ENCODE assay signal across 23 cellular contexts in the genomic region with DNA sequence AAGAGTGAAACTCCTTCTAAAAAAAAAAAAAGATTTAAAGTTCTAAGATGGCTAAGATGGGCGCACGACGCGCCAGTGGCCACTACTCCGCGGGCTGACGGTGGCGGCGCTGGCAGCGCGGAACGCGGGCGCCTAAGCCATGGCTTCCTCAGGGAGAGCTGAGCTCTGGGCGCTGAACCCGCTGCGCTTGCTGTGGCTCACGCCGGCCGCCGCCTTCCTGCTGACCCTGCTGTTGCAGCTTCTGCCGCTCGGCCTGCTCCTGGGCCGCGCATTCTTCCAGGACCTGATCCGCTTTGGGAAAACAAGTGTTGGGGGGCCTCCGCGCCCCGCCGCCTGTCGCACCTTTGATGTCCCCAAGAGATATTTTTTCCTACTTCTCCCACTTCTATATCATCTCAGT. TPM values are rescaled to one million over a fixed set of nuclear protein-coding genes. Genes with fewer than 3 reads are reported as not detected.
DNase-seq lines count a peak whose midpoint lies in the region; ATAC-seq, FAIRE-seq and TF ChIP-seq lines count a peak whose summit lies in the region.
"Had no signal": no experiment of that assay in that cellular context is flagged by ENCODE, and none has a peak within 500 bp of the region (broad histone marks: within the 10 kb centered on the region; RNA-seq: fewer than 3 reads in every experiment).

No MANE protein-coding gene starts in this region.

- no peak overlapping the region for H3K4me2 ChIP-seq in PC-3 (ENCODE audit: low read length)
- no peak overlapping the region for H3K4me2 ChIP-seq in K562 (ENCODE audit: insufficient read depth, low read length)

- H3K9me3 ChIP-seq in PC-3 (ENCODE audit: low read length): no peaks in the 10 kb centered on the region
- no peaks in the 10 kb centered on the region for H3K9me3 ChIP-seq in K562 (replicated peaks; ENCODE audit: control insufficient read depth, insufficient read depth, low read depth, low read length)
- H3K9me3 ChIP-seq in testis: no peaks in the 10 kb centered on the region
- H3K9me3 ChIP-seq: HAP-1 had no signal

- BruUV-seq in PC-3 (replicated peaks; lab: Mats Ljungman, UMichigan): no TSS peak
- BruUV-seq in K562 (replicated peaks; lab: Mats Ljungman, UMichigan): no TSS peak

- H4K20me1 ChIP-seq in PC-3 (ENCODE audit: low read length): no peaks in the 10 kb centered on the region
- H4K20me1 ChIP-seq in K562 (replicated peaks; ENCODE audit: control insufficient read depth, insufficient read depth, low read length): no peaks in the 10 kb centered on the region

- POLR2A ChIA-PET in PC-3 (lab: Charles Lee; ENCODE audit: unreplicated experiment) (no interaction called here), K562 (lab: Yijun Ruan, JAX) (no interaction called here)

- H3K4me3 ChIP-seq in PC-3 (ENCODE audit: low read length) (no peak overlapping the region), K562 (no peak overlapping the region), testis (peak overlapping the region; percentile 29 to 47)
- H3K4me3 ChIP-seq: GM23248, HAP-1 had no signal

- no peak overlapping the region for H2AFZ ChIP-seq in PC-3 (ENCODE audit: low read length)
- H2AFZ ChIP-seq in K562 (ENCODE audit: low read depth, low read length): no peak overlapping the region
- H2AFZ ChIP-seq: GM23248 had no signal

- DNase-seq in PC-3: no peak
- DNase-seq in K562 (ENCODE audit: extremely low read depth in 1 of 4, low spot score in 3 of 4): no peak
- no peak for DNase-seq in testis
- DNase-seq in UCSD-AML1 (lab: John Stamatoyannopoulos, UW; ENCODE audit: unreplicated experiment): no peak
- no peak for DNase-seq in T-helper 1 cell
- no peak for DNase-seq in DMS114 treated with DMSO at 0.1 percent for 48 hours (lab: John Stamatoyannopoulos, UW; ENCODE audit: unreplicated experiment)
- DNase-seq: C1 segment of cervical spinal cord; Calu3; CD4-positive, alpha-beta memory T cell; COR-L47; DMS153; DND-41; GM23248; HFFc6 had no signal

- 98% methylated on average over 12 of the region's 31 CpGs for WGBS in K562 (ENCODE audit: insufficient coverage, low coverage, missing lambda C conversion rate)
- 65 to 80% methylated on average over 30 to 31 of the region's 31 CpGs for WGBS in testis, 2 donors

- no peaks in the 10 kb centered on the region for H3K36me3 ChIP-seq in PC-3 (ENCODE audit: low read depth, low read length)
- H3K36me3 ChIP-seq in K562 (ENCODE audit: control insufficient read depth, insufficient read depth, low read length): no peaks in the 10 kb centered on the region
- no peaks in the 10 kb centered on the region for H3K36me3 ChIP-seq in testis (ENCODE audit: low read depth, missing control alignments)
- H3K36me3 ChIP-seq: HAP-1 had no signal

- H3K4me1 ChIP-seq in PC-3 (ENCODE audit: insufficient read depth, low read length) (peaks cover 43% of the 10 kb centered on the region), K562 (replicated peaks in 1 of 2; ENCODE audit: control insufficient read depth in 2 of 2, insufficient read depth in 2 of 2, low read length in 2 of 2) (peaks cover 0 to 4% of the 10 kb centered on the region in 2 experiments; a peak in 1 of 5 replicates), testis (no peaks in the 10 kb centered on the region)

- TF ChIP-seq POLR2A in K562 (conservative IDR thresholded peaks at IDR 0.05) (no peak), testis (IDR thresholded peaks at IDR 0.05) (no peak)

- no peaks in the 10 kb centered on the region for H3K9me2 ChIP-seq in PC-3 (replicated peaks; ENCODE audit: low read length)

- in situ Hi-C loops in K562 (cut with MboI): no loop called here

- H3K27ac ChIP-seq in 22Rv1 (no peak overlapping the region), PC-3 (ENCODE audit: low read length) (peak overlapping the region; percentile 87), K562 (ENCODE audit: extremely low read depth, low read depth, low read length) (no peak overlapping the region), testis (no peak overlapping the region)
- H3K27ac ChIP-seq: GM23248 had no signal

- ATAC-seq in PC-3: no peak
- no peak for ATAC-seq in K562

- H3K27me3 ChIP-seq in PC-3 (ENCODE audit: low read length): no peaks in the 10 kb centered on the region
- H3K27me3 ChIP-seq in K562 (ENCODE audit: control insufficient read depth in 2 of 2, insufficient read depth in 2 of 2, low read length in 2 of 2): no peaks in the 10 kb centered on the region
- no peaks in the 10 kb centered on the region for H3K27me3 ChIP-seq in testis

- no peaks in the 10 kb centered on the region for H3K9me1 ChIP-seq in K562 (ENCODE audit: control insufficient read depth, insufficient read depth, low read length)

- no peak for TF ChIP-seq EP300 in K562 (IDR thresholded peaks at IDR 0.05; ENCODE audit: low read length)

- H3K9ac ChIP-seq in PC-3 (ENCODE audit: low read length) (peak overlapping the region; percentile 17; the same call in 1 of the 2 replicates), K562 (ENCODE audit: insufficient read depth in 1 of 2, low read depth in 2 of 2, low read length in 2 of 2) (no peak overlapping the region)
- H3K9ac ChIP-seq: GM23248 had no signal

- intact Hi-C loops in PC-3 (cut with micrococcal nuclease): no loop called here
- intact Hi-C loops in K562 (cut with micrococcal nuclease): no loop called here
- intact Hi-C loops in testis (cut with DNase I; ENCODE audit: low total_unique reads): no loop called here

- TF ChIP-seq RAD21 in K562 (CRISPR knock-in tag; conservative IDR thresholded peaks at IDR 0.05 in 1 of 2, IDR thresholded peaks at IDR 0.05 in 1 of 2): no peak

- CTCF ChIA-PET in PC-3 (lab: Charles Lee): no interaction called here
- CTCF ChIA-PET in K562 (lab: Yijun Ruan, JAX; ENCODE audit: low intra/inter-chr PET ratio): no interaction called here

- no peak for FAIRE-seq in K562 (lab: Jason Lieb, UNC)
- FAIRE-seq: G401.6, GM12892, GM19239, H54 had no signal

- no peaks in the 10 kb centered on the region for H3F3A ChIP-seq in PC-3 (ENCODE audit: low read length, unreplicated experiment)

- no peaks in the 10 kb centered on the region for H3K79me2 ChIP-seq in PC-3 (ENCODE audit: low read length)
- H3K79me2 ChIP-seq in K562 (ENCODE audit: control insufficient read depth, insufficient read depth, low read length): no peaks in the 10 kb centered on the region

- TF ChIP-seq CTCF in 22Rv1 (IDR thresholded peaks at IDR 0.05): peak; percentile 26; the same call in 1 of the 2 replicates
- no peak for TF ChIP-seq CTCF in PC-3 (conservative IDR thresholded peaks at IDR 0.05; ENCODE audit: low read depth, low read length)
- no peak for TF ChIP-seq CTCF in K562 (IDR thresholded peaks at IDR 0.05 in 2 of 3, conservative IDR thresholded peaks at IDR 0.05 in 1 of 3; ENCODE audit: insufficient read depth in 2 of 3, low read depth in 1 of 3, low read length in 3 of 3)
- no peak for TF ChIP-seq CTCF in testis (IDR thresholded peaks at IDR 0.05)

RNA-seq across cellular contexts. Expression of gene OOSP3, which starts 19.5 kb away (rescaled TPM):
- not detected in 2 replicates for total RNA-seq in PC-3 (2014; rRNA removed)
- not detected in 2 replicates for total RNA-seq in K562 (2011; cell fraction: chromatin; rRNA removed; ENCODE audit: low replicate concordance)
- not detected in 2 replicates for total RNA-seq in K562 (2011; cell fraction: nucleolus; rRNA removed)
- not detected in 2 replicates for total RNA-seq in K562 (2011; cell fraction: nucleoplasm; rRNA removed)
- not detected in 2 replicates for total RNA-seq in K562 (2014; rRNA removed)
- not detected in 2 replicates for total RNA-seq in K562 (2014; rRNA removed; fragmentation: Illumina TruSeq; extraction: Trizol)
- total RNA-seq in K562 (2015; rRNA removed; fragmentation: Illumina TruSeq; extraction: Trizol): not detected in 2 replicates
- total RNA-seq in K562 (2021): not detected in 2 replicates
- polyA plus RNA-seq in K562 (2011; rRNA removed): 0.09 and 0.15 TPM in 2 replicates
- 0.09 and 0.12 TPM in 2 replicates for polyA plus RNA-seq in K562 (2011; cell fraction: cytosol; rRNA removed)
- polyA plus RNA-seq in K562 (2011; cell fraction: nucleus; rRNA removed): not detected in 2 replicates
- polyA plus RNA-seq in K562 (2012): 0.28 TPM in 1 of 2 replicates, not detected in the other
- 0.21 TPM in 1 of 2 replicates, not detected in the other for polyA plus RNA-seq in K562 (2014; fragmentation: Illumina TruSeq; extraction: Trizol)
- polyA plus RNA-seq in K562 (2014; fragmentation: Nextera tagmentation; extraction: Ambion mirVana): under 1 TPM in 1 of 2 experiments, not detected in 1; 0.32 TPM
- 0.09 TPM in 1 of 2 replicates, not detected in the other for polyA plus RNA-seq in K562 (2014; rRNA removed)
- polyA minus RNA-seq in K562 (2011; rRNA and poly(A)+ RNA removed): not detected in 2 replicates
- not detected in 2 replicates for polyA minus RNA-seq in K562 (2011; cell fraction: cytosol; rRNA and poly(A)+ RNA removed)
- not detected in 2 replicates for polyA minus RNA-seq in K562 (2011; cell fraction: nucleus; rRNA and poly(A)+ RNA removed)
- not detected for total RNA-seq in testis
- polyA plus RNA-seq in testis (ENCODE audit: insufficient read depth, low read depth, low replicate concordance): 0.83 TPM
- total RNA-seq: A172; A673; Calu3; CD4-positive, alpha-beta memory T cell; GM23248; HFFc6 had no signal
- polyA plus RNA-seq: BJ; CD4-positive, alpha-beta memory T cell; GM23248 had no signal

RNA-seq across cellular contexts. Expression of gene TCN1, which starts 31.8 kb away (rescaled TPM):
- 7.4 and 14.8 TPM in 2 replicates for total RNA-seq in PC-3 (2014; rRNA removed)
- total RNA-seq in K562 (2011; cell fraction: chromatin; rRNA removed; ENCODE audit: low replicate concordance): 0.51 and 0.55 TPM in 2 replicates
- total RNA-seq in K562 (2011; cell fraction: nucleolus; rRNA removed): 0.66 and 0.67 TPM in 2 replicates
- total RNA-seq in K562 (2011; cell fraction: nucleoplasm; rRNA removed): 1.1 and 1.2 TPM in 2 replicates
- total RNA-seq in K562 (2014; rRNA removed): 3.8 TPM in 2 replicates
- 7.1 and 8.0 TPM in 2 replicates for total RNA-seq in K562 (2014; rRNA removed; fragmentation: Illumina TruSeq; extraction: Trizol)
- total RNA-seq in K562 (2015; rRNA removed; fragmentation: Illumina TruSeq; extraction: Trizol): 17.9 and 18.8 TPM in 2 replicates
- total RNA-seq in K562 (2021): 4.6 and 6.6 TPM in 2 replicates
- 0.63 and 1.4 TPM in 2 replicates for polyA plus RNA-seq in K562 (2011; rRNA removed)
- 0.57 and 1.6 TPM in 2 replicates for polyA plus RNA-seq in K562 (2011; cell fraction: cytosol; rRNA removed)
- 0.46 and 0.94 TPM in 2 replicates for polyA plus RNA-seq in K562 (2011; cell fraction: nucleus; rRNA removed)
- polyA plus RNA-seq in K562 (2012): 23.1 and 72.9 TPM in 2 replicates
- 9.5 and 10.4 TPM in 2 replicates for polyA plus RNA-seq in K562 (2014; fragmentation: Illumina TruSeq; extraction: Trizol)
- polyA plus RNA-seq in K562 (2014; fragmentation: Nextera tagmentation; extraction: Ambion mirVana): 10 to 100 TPM; 19.0 to 25.9 TPM
- 4.8 and 5.1 TPM in 2 replicates for polyA plus RNA-seq in K562 (2014; rRNA removed)
- 0.74 and 1.6 TPM in 2 replicates for polyA minus RNA-seq in K562 (2011; rRNA and poly(A)+ RNA removed)
- polyA minus RNA-seq in K562 (2011; cell fraction: cytosol; rRNA and poly(A)+ RNA removed): 4.6 TPM in 1 of 2 replicates, not detected in the other
- 0.33 TPM in 1 of 2 replicates, not detected in the other for polyA minus RNA-seq in K562 (2011; cell fraction: nucleus; rRNA and poly(A)+ RNA removed)
- total RNA-seq in testis: 1 to 10 TPM; 1.6 to 4.3 TPM
- 1.1 TPM for polyA plus RNA-seq in testis (ENCODE audit: insufficient read depth, low read depth, low replicate concordance)
- total RNA-seq: A172, A673, GM23248, HFFc6 had no signal
- polyA plus RNA-seq: BJ; CD4-positive, alpha-beta memory T cell; GM23248 had no signal

RNA-seq across cellular contexts. Expression of gene OOSP1, which starts 40.2 kb away (rescaled TPM):
- total RNA-seq in PC-3 (2014; rRNA removed): not detected in 2 replicates
- total RNA-seq in K562 (2011; cell fraction: chromatin; rRNA removed; ENCODE audit: low replicate concordance): not detected in 2 replicates
- total RNA-seq in K562 (2011; cell fraction: nucleolus; rRNA removed): not detected in 2 replicates
- total RNA-seq in K562 (2011; cell fraction: nucleoplasm; rRNA removed): not detected in 2 replicates
- 0.36 TPM in 1 of 2 replicates, not detected in the other for total RNA-seq in K562 (2014; rRNA removed)
- total RNA-seq in K562 (2014; rRNA removed; fragmentation: Illumina TruSeq; extraction: Trizol): 0.89 and 1.1 TPM in 2 replicates
- total RNA-seq in K562 (2015; rRNA removed; fragmentation: Illumina TruSeq; extraction: Trizol): 0.30 and 0.58 TPM in 2 replicates
- 0.31 and 0.62 TPM in 2 replicates for total RNA-seq in K562 (2021)
- polyA plus RNA-seq in K562 (2011; rRNA removed): 0.14 and 0.20 TPM in 2 replicates
- polyA plus RNA-seq in K562 (2011; cell fraction: cytosol; rRNA removed): 0.10 TPM in 1 of 2 replicates, not detected in the other
- polyA plus RNA-seq in K562 (2011; cell fraction: nucleus; rRNA removed): 0.31 TPM in 1 of 2 replicates, not detected in the other
- 1.3 and 2.6 TPM in 2 replicates for polyA plus RNA-seq in K562 (2012)
- polyA plus RNA-seq in K562 (2014; fragmentation: Illumina TruSeq; extraction: Trizol): 0.30 and 0.61 TPM in 2 replicates
- 1 to 10 TPM; 2.4 to 3.0 TPM for polyA plus RNA-seq in K562 (2014; fragmentation: Nextera tagmentation; extraction: Ambion mirVana)
- 0.56 and 2.3 TPM in 2 replicates for polyA plus RNA-seq in K562 (2014; rRNA removed)
- polyA minus RNA-seq in K562 (2011; rRNA and poly(A)+ RNA removed): 0.36 TPM in 1 of 2 replicates, not detected in the other
- polyA minus RNA-seq in K562 (2011; cell fraction: cytosol; rRNA and poly(A)+ RNA removed): not detected in 2 replicates
- not detected in 2 replicates for polyA minus RNA-seq in K562 (2011; cell fraction: nucleus; rRNA and poly(A)+ RNA removed)
- under 1 TPM in 1 of 2 donors, not detected in 1; 0.37 TPM for total RNA-seq in testis
- polyA plus RNA-seq in testis (ENCODE audit: insufficient read depth, low read depth, low replicate concordance): not detected
- total RNA-seq: A172; A673; Calu3; CD4-positive, alpha-beta memory T cell; GM23248; HFFc6 had no signal
- polyA plus RNA-seq: BJ; CD4-positive, alpha-beta memory T cell; GM23248 had no signal

RNA-seq across cellular contexts. Expression of gene CBLIF, which starts 52.7 kb away (rescaled TPM):
- not detected in 2 replicates for total RNA-seq in PC-3 (2014; rRNA removed)
- not detected in 2 replicates for total RNA-seq in K562 (2011; cell fraction: chromatin; rRNA removed; ENCODE audit: low replicate concordance)
- total RNA-seq in K562 (2011; cell fraction: nucleolus; rRNA removed): 0.33 TPM in 1 of 2 replicates, not detected in the other
- total RNA-seq in K562 (2011; cell fraction: nucleoplasm; rRNA removed): not detected in 2 replicates
- total RNA-seq in K562 (2014; rRNA removed): 0.23 and 0.37 TPM in 2 replicates
- 0.45 and 0.58 TPM in 2 replicates for total RNA-seq in K562 (2014; rRNA removed; fragmentation: Illumina TruSeq; extraction: Trizol)
- total RNA-seq in K562 (2015; rRNA removed; fragmentation: Illumina TruSeq; extraction: Trizol): 0.40 and 0.53 TPM in 2 replicates
- total RNA-seq in K562 (2021): 0.62 and 0.72 TPM in 2 replicates
- polyA plus RNA-seq in K562 (2011; rRNA removed): 0.07 and 0.11 TPM in 2 replicates
- 0.24 TPM in 1 of 2 replicates, not detected in the other for polyA plus RNA-seq in K562 (2011; cell fraction: cytosol; rRNA removed)
- polyA plus RNA-seq in K562 (2011; cell fraction: nucleus; rRNA removed): 0.40 TPM in 1 of 2 replicates, not detected in the other
- 0.14 and 0.20 TPM in 2 replicates for polyA plus RNA-seq in K562 (2012)
- polyA plus RNA-seq in K562 (2014; fragmentation: Illumina TruSeq; extraction: Trizol): 0.58 and 0.76 TPM in 2 replicates
- polyA plus RNA-seq in K562 (2014; fragmentation: Nextera tagmentation; extraction: Ambion mirVana): under 1 TPM; 0.39 to 0.83 TPM
- polyA plus RNA-seq in K562 (2014; rRNA removed): 0.49 and 0.54 TPM in 2 replicates
- 0.35 TPM in 1 of 2 replicates, not detected in the other for polyA minus RNA-seq in K562 (2011; rRNA and poly(A)+ RNA removed)
- not detected in 2 replicates for polyA minus RNA-seq in K562 (2011; cell fraction: cytosol; rRNA and poly(A)+ RNA removed)
- not detected in 2 replicates for polyA minus RNA-seq in K562 (2011; cell fraction: nucleus; rRNA and poly(A)+ RNA removed)
- under 1 TPM in 1 of 2 donors, not detected in 1; 0.37 TPM for total RNA-seq in testis
- 0.54 TPM for polyA plus RNA-seq in testis (ENCODE audit: insufficient read depth, low read depth, low replicate concordance)
- total RNA-seq: A172; A673; Calu3; CD4-positive, alpha-beta memory T cell; GM23248; HFFc6 had no signal
- polyA plus RNA-seq: BJ; CD4-positive, alpha-beta memory T cell; GM23248 had no signal

Comparison
In these comparisons a context has a peak if more than half of its experiments do, and no peak if none do; other contexts are left out.
1. H3K4me3 ChIP-seq: peak in testis (2 of 2); none in PC-3 (single experiment) and K562 (single experiment).